Comparison of ENCODE assay signal across 12 cellular contexts in genomic region chr19:33473644-33474305, GRCh38. TPM values are rescaled to one million over a fixed set of nuclear protein-coding genes. Genes with fewer than 3 reads are reported as not detected.
DNase-seq lines count a peak whose midpoint lies in the region; ATAC-seq, FAIRE-seq and TF ChIP-seq lines count a peak whose summit lies in the region.
"Had no signal": no experiment of that assay in that cellular context is flagged by ENCODE, and none has a peak within 500 bp of the region (broad histone marks: within the 10 kb centered on the region; RNA-seq: fewer than 3 reads in every experiment).

No MANE protein-coding gene starts in this region.

- H3K27me3 ChIP-seq in ACC112 (ENCODE audit: insufficient read depth, low read length): no peaks in the 10 kb centered on the region
- H3K27me3 ChIP-seq in astrocyte (ENCODE audit: insufficient read depth, low read length): no peaks in the 10 kb centered on the region
- no peaks in the 10 kb centered on the region for H3K27me3 ChIP-seq in BE2C

- no peak overlapping the region for H2AFZ ChIP-seq in ACC112 (ENCODE audit: low read length, unreplicated experiment)
- no peak overlapping the region for H2AFZ ChIP-seq in astrocyte (ENCODE audit: low read depth, low read length)

- H3K4me1 Mint-ChIP-seq in astrocyte (ENCODE audit: low read depth, unreplicated experiment): peaks cover 21% of the 10 kb centered on the region

- H3K27ac Mint-ChIP-seq in astrocyte (ENCODE audit: unreplicated experiment): peak overlapping the region; percentile 35

- peak; percentile 63 for DNase-seq in HT-29 (ENCODE audit: low spot score)
- peak; percentile 73 for DNase-seq in astrocyte (ENCODE audit: low read depth)
- DNase-seq in left colon: no peak
- DNase-seq in BE2C: no peak
- DNase-seq in activated T-cell treated with anti-CD3 and anti-CD28 coated beads, Interleukin-2, amount 50 U/mL, for 48 hours: no peak
- DNase-seq in SIG-M5 treated with dmso at 0.1 percent for 504 hours (lab: John Stamatoyannopoulos, UW; ENCODE audit: unreplicated experiment): no peak
- DNase-seq: cortex of kidney, hippocampal formation, NCI-H1417 treated with DMSO at 0.1 percent for 48 hours had no signal

- H4K20me1 ChIP-seq in astrocyte (ENCODE audit: insufficient read depth, low read length): peaks cover 4% of the 10 kb centered on the region

- peaks cover 7% of the 10 kb centered on the region for H3K9me3 Mint-ChIP-seq in astrocyte (ENCODE audit: unreplicated experiment)

- peak overlapping the region; percentile 83 for H3K4me2 ChIP-seq in astrocyte (ENCODE audit: low read length)

- no peaks in the 10 kb centered on the region for H3K27me3 Mint-ChIP-seq in astrocyte (ENCODE audit: low read depth, unreplicated experiment)

- H3K27ac ChIP-seq in ACC112 (ENCODE audit: low read depth, low read length) (peak overlapping the region; percentile 99), astrocyte (ENCODE audit: low read depth, low read length) (peak overlapping the region; percentile 99)
- H3K27ac ChIP-seq: skin epidermis had no signal

- peak overlapping the region; percentile 92 for H3K9ac ChIP-seq in astrocyte (ENCODE audit: low read length)

- TF ChIP-seq CTCF in astrocyte (IDR thresholded peaks at IDR 0.05; ENCODE audit: insufficient read depth, low read depth, low read length): no peak
- TF ChIP-seq CTCF in BE2C (IDR thresholded peaks at IDR 0.05; ENCODE audit: low read depth, low read length): no peak

- peaks cover 18% of the 10 kb centered on the region for H3K36me3 Mint-ChIP-seq in astrocyte (ENCODE audit: low read depth, unreplicated experiment)

- H3K36me3 ChIP-seq in ACC112 (ENCODE audit: insufficient read depth, low read length) (0 out of 2 replicates have a peak, but pooled peaks cover 7% of the 10 kb centered on the region), astrocyte (ENCODE audit: insufficient read depth, low read length) (no peaks in the 10 kb centered on the region), BE2C (peaks cover 10% of the 10 kb centered on the region; the same call in 1 of the 2 replicates)

- H3K9me3 ChIP-seq in astrocyte (ENCODE audit: insufficient read depth, low read depth, low read length): no peaks in the 10 kb centered on the region
- no peaks in the 10 kb centered on the region for H3K9me3 ChIP-seq in BE2C

- ATAC-seq in left colon (peak; percentile 71), HG02623 (IDR thresholded peaks at IDR 0.05; ENCODE audit: unreplicated experiment) (no peak)

- no peak for FAIRE-seq in astrocyte (lab: Jason Lieb, UNC)

- H3K4me1 ChIP-seq in ACC112 (ENCODE audit: control insufficient read depth, insufficient read depth, low read length, unreplicated experiment): peaks cover 20% of the 10 kb centered on the region
- peaks cover 37% of the 10 kb centered on the region for H3K4me1 ChIP-seq in astrocyte (ENCODE audit: insufficient read depth, low read length)
- peaks cover 6% of the 10 kb centered on the region for H3K4me1 ChIP-seq in BE2C

- no peak overlapping the region for H3K4me3 Mint-ChIP-seq in astrocyte (ENCODE audit: unreplicated experiment)

- intact Hi-C loops in left colon (cut with DNase I, micrococcal nuclease): no loop called here

- no peaks in the 10 kb centered on the region for H3K79me2 ChIP-seq in ACC112 (ENCODE audit: control insufficient read depth, insufficient read depth, low read length, unreplicated experiment)
- H3K79me2 ChIP-seq in astrocyte (ENCODE audit: insufficient read depth, low read length): no peaks in the 10 kb centered on the region

- H3K4me3 ChIP-seq in ACC112 (ENCODE audit: low read depth, low read length): no peak overlapping the region
- peak overlapping the region; percentile 46 for H3K4me3 ChIP-seq in astrocyte (ENCODE audit: insufficient read depth, low read depth, low read length)
- no peak overlapping the region for H3K4me3 ChIP-seq in BE2C (ENCODE audit: low read depth, low read length)
- H3K4me3 ChIP-seq: skin epidermis had no signal

RNA-seq across cellular contexts. Expression of gene PEPD, which starts 47.8 kb away (rescaled TPM):
- 53.0 and 66.1 TPM in 2 replicates for total RNA-seq in HT-29 (2014; rRNA removed; shearing (Covaris generic))
- total RNA-seq in astrocyte: 37.9 and 38.4 TPM in 2 replicates
- 10 to 100 TPM; 35.7 to 86.1 TPM for total RNA-seq in left colon
- 76.7 TPM for polyA plus RNA-seq in BE2C (2012; ENCODE audit: insufficient read depth, insufficient read length, low read depth)

Comparison
In these comparisons a context has a peak if more than half of its experiments do, and no peak if none do; other contexts are left out.
1. DNase-seq: peak in HT-29 (single experiment) and astrocyte (single experiment); none in left colon (0 of 2), BE2C (single experiment), activated T-cell treated with anti-CD3 and anti-CD28 coated beads, Interleukin-2, amount 50 U/mL, for 48 hours (0 of 2) and SIG-M5 treated with dmso at 0.1 percent for 504 hours (single experiment).